10 cellular contexts compared by ENCODE assay signal in the genomic region with DNA sequence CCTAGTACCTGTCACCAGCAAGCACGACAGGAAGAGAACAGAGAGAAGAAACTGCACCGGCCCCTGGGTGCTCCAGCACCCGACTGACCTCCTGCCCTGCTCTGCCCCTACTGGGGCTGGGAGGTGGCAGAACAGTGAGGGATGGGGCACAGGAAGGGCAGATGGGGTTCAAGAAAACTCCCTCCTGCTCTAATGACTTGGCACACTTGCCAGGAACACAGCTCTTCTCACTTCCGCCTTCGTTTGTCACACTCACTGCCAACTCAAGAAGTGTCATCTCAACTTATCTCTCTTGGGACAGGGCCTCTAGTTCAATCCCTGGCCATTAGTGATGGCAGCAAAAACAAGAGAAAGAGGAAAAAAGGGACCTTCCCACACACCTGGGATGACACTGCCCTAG. TPM values are rescaled to one million over a fixed set of nuclear protein-coding genes. Genes with fewer than 3 reads are reported as not detected.
DNase-seq lines count a peak whose midpoint lies in the region; TF ChIP-seq lines count a peak whose summit lies in the region.
"Had no signal": no experiment of that assay in that cellular context is flagged by ENCODE, and none has a peak within 500 bp of the region (broad histone marks: within the 10 kb centered on the region; RNA-seq: fewer than 3 reads in every experiment).

No MANE protein-coding gene starts in this region.

- H3K36me3 Mint-ChIP-seq in osteocyte (ENCODE audit: unreplicated experiment) = peaks cover 44% of the 10 kb centered on the region

- no peaks in the 10 kb centered on the region for H3K79me2 ChIP-seq in OCI-LY3 (ENCODE audit: low read length)

- intact Hi-C loops in stomach (cut with DNase I; ENCODE audit: low total_unique reads) = no loop called here

- H2AFZ ChIP-seq in OCI-LY3 (ENCODE audit: low read depth, low read length) = no peak overlapping the region

- H3K27me3 Mint-ChIP-seq in osteocyte (ENCODE audit: unreplicated experiment) = no peaks in the 10 kb centered on the region

- H3K9me3 Mint-ChIP-seq in osteocyte (ENCODE audit: unreplicated experiment) = no peaks in the 10 kb centered on the region

- H3K27ac ChIP-seq in OCI-LY3 (ENCODE audit: low read length) (peak overlapping the region; percentile 89), duodenal mucosa (ENCODE audit: low read depth, low read length) (peak overlapping the region; percentile 85), stomach (peak overlapping the region in 4 of 5 donors; percentile 70 to 78 (median 75))
- H3K27ac ChIP-seq: brain microvascular endothelial cell had no signal

- no peaks in the 10 kb centered on the region for H3K4me1 Mint-ChIP-seq in osteocyte (ENCODE audit: unreplicated experiment)

- H3K9ac ChIP-seq in OCI-LY3 (ENCODE audit: low read length) = peak overlapping the region; percentile 62
- peak overlapping the region; percentile 35 to 60 for H3K9ac ChIP-seq in duodenal mucosa (ENCODE audit: low read depth in 1 of 2, low read length in 2 of 2)

- no peaks in the 10 kb centered on the region for H3K9me3 ChIP-seq in OCI-LY3 (ENCODE audit: insufficient read depth, low read length)
- no peaks in the 10 kb centered on the region for H3K9me3 ChIP-seq in duodenal mucosa (ENCODE audit: control insufficient read depth in 1 of 2, low read length in 2 of 2)
- H3K9me3 ChIP-seq in stomach = no peaks in the 10 kb centered on the region

- WGBS in stomach, 5 donors = 52 to 75% (median 63%) methylated on average over 5 of the region's 5 CpGs

- H3K36me3 ChIP-seq in OCI-LY3 (replicated peaks; ENCODE audit: low read depth, low read length) (peaks cover 73% of the 10 kb centered on the region), duodenal mucosa (ENCODE audit: control insufficient read depth in 1 of 2, insufficient read depth in 2 of 2, low read length in 2 of 2) (peaks cover 19 to 68% of the 10 kb centered on the region in 2 donors), stomach (peaks cover 37 to 99% (median 93%) of the 10 kb centered on the region in 4 donors)

- H3K27me3 ChIP-seq in OCI-LY3 (ENCODE audit: low read depth, low read length) (no peaks in the 10 kb centered on the region), duodenal mucosa (ENCODE audit: control insufficient read depth in 1 of 2, insufficient read depth in 2 of 2, low read length in 2 of 2) (no peaks in the 10 kb centered on the region), stomach (no peaks in the 10 kb centered on the region)
- H3K27me3 ChIP-seq: brain microvascular endothelial cell had no signal

- DNase-seq in activated naive CD4-positive, alpha-beta T cell treated with Interleukin-2 at 50 U/mL for 16 hours = peak; percentile 20
- DNase-seq in activated naive CD4-positive, alpha-beta T cell (lab: John Stamatoyannopoulos, UW) = no peak
- DNase-seq in stomach (no peak), activated gamma-delta T cell treated with Interleukin-2 at 50 U/mL for 16 hours (no peak), osteocyte (ENCODE audit: extremely low spot score, unreplicated experiment) (no peak), NCI-H2081 (lab: John Stamatoyannopoulos, UW) (no peak)
- DNase-seq: NK-92 treated with Interleukin-12 subunit alpha and Interleukin-12 subunit beta, amount 100 ng/mL, for 24 hours had no signal

- peak overlapping the region; percentile 69 for H3K4me2 ChIP-seq in OCI-LY3 (ENCODE audit: low read length)

- no peak for TF ChIP-seq EP300 in stomach (IDR thresholded peaks at IDR 0.05)

- no peak overlapping the region for H3K27ac Mint-ChIP-seq in osteocyte (ENCODE audit: unreplicated experiment)

- TF ChIP-seq CTCF in OCI-LY3 (IDR thresholded peaks at IDR 0.05; ENCODE audit: low read depth, low read length) (no peak), stomach (IDR thresholded peaks at IDR 0.05) (no peak), osteocyte (IDR thresholded peaks at IDR 0.05) (no peak)

- H4K20me1 ChIP-seq in OCI-LY3 (ENCODE audit: insufficient read depth, low read length) = no peaks in the 10 kb centered on the region

- H3K4me3 ChIP-seq in OCI-LY3 (ENCODE audit: low read length) = peak overlapping the region; percentile 30; the same call in 1 of the 2 replicates
- no peak overlapping the region for H3K4me3 ChIP-seq in duodenal mucosa (ENCODE audit: low read depth in 1 of 2, low read length in 2 of 2)
- no peak overlapping the region for H3K4me3 ChIP-seq in stomach

- no peak overlapping the region for H3K4me3 Mint-ChIP-seq in osteocyte (ENCODE audit: unreplicated experiment)

- no peak for TF ChIP-seq POLR2A in stomach (IDR thresholded peaks at IDR 0.05)

- H3K4me1 ChIP-seq in OCI-LY3 (ENCODE audit: low read length) (peaks cover 64% of the 10 kb centered on the region), duodenal mucosa (ENCODE audit: control insufficient read depth in 1 of 2, insufficient read depth in 2 of 2, low read length in 2 of 2) (peaks cover 40 to 47% of the 10 kb centered on the region in 2 donors), stomach (peaks cover 0 to 51% (median 11%) of the 10 kb centered on the region in 4 donors)

RNA-seq across cellular contexts. Expression of a gene that starts 42.7 kb away (rescaled TPM):
- total RNA-seq in stomach (10 to 100 TPM in 1 of 5 donors, 1 to 10 TPM in 2, not detected in 2; 4.7 to 25.3 (median 9.9) TPM), osteocyte (not detected in 2 replicates)
- polyA plus RNA-seq in stomach = 10 to 100 TPM in 2 of 3 donors, 1 to 10 TPM in 1; 8.2 to 15.4 (median 11.5) TPM
